In the genomic region with DNA sequence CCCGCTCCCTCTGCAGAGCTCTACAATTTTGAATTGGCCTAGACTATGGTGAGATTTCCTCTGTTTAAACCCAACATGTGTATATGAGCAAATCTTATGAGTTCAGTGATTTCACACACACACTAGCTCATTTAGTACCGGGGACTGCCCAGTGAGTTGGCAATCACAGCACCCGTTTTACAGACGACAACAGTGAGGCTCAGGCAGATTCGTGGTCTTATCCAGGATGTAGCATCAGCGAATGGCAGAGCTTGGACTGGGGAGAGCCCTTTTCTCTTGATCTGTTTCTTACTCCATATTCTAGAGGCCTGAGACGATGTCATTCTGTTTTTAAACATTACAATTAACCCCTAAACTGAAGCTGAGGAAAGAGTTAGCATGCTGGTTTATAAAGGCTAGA, we compare ENCODE assay signal across 18 cellular contexts.
DNase-seq lines count a peak whose midpoint lies in the region; ATAC-seq, FAIRE-seq and TF ChIP-seq lines count a peak whose summit lies in the region.
"Had no signal": no experiment of that assay in that cellular context is flagged by ENCODE, and none has a peak within 500 bp of the region (broad histone marks: within the 10 kb centered on the region; RNA-seq: fewer than 3 reads in every experiment).

No MANE protein-coding gene starts in this region.

- CTCF ChIA-PET in activated CD4-positive, alpha-beta T cell treated with anti-CD3 and anti-CD28 coated beads, Interleukin-2, amount 10 ng/mL, durations not matched to agents 7 days and 5 days (lab: Charles Lee) = interaction anchor here (1.4 to 1.7 kb wide), 4 partner anchors 11 to 213 kb away, joined by 3 to 4 read pairs (median 3); no protein-coding TSS in a partner anchor
- CTCF ChIA-PET in WTC11 (lab: Charles Lee) = no interaction called here

- no peaks in the 10 kb centered on the region for H3K9me2 ChIP-seq in DOHH2 (replicated peaks; ENCODE audit: control insufficient read depth, low read length)

- H3K9me3 ChIP-seq in DOHH2 (ENCODE audit: control insufficient read depth, insufficient read depth, low read length) = peaks cover 5% of the 10 kb centered on the region; the same call in 1 of the 2 replicates
- H3K9me3 ChIP-seq: BE2C, SJCRH30 had no signal

- POLR2A ChIA-PET in activated CD4-positive, alpha-beta T cell treated with anti-CD3 and anti-CD28 coated beads, Interleukin-2, amount 10 ng/mL, durations not matched to agents 7 days and 5 days (lab: Charles Lee) = no interaction called here
- POLR2A ChIA-PET in WTC11 (lab: Charles Lee) = interaction anchor here (0.7 kb wide), 1 partner anchor 19 kb away, joined by 4 read pairs; no protein-coding TSS in a partner anchor

- H3K27me3 ChIP-seq in DOHH2 (ENCODE audit: control insufficient read depth, low read length) (no peaks in the 10 kb centered on the region), bronchial epithelial cell (ENCODE audit: control insufficient read depth, insufficient read depth, low read length) (no peaks in the 10 kb centered on the region)
- H3K27me3 ChIP-seq: BE2C, SJCRH30 had no signal

- H3K4me1 Mint-ChIP-seq in activated CD4-positive, alpha-beta T cell treated with anti-CD3 and anti-CD28 coated beads, Interleukin-2, amount 10 ng/mL, durations not matched to agents 7 days and 5 days = peaks cover 25% of the 10 kb centered on the region
- H3K4me1 Mint-ChIP-seq in WTC11 = peaks cover 25% of the 10 kb centered on the region

- no peaks in the 10 kb centered on the region for H3K79me2 ChIP-seq in DOHH2 (ENCODE audit: control insufficient read depth, low read length)

- no peaks in the 10 kb centered on the region for H4K20me1 ChIP-seq in DOHH2 (ENCODE audit: control insufficient read depth, insufficient read depth, low read depth, low read length)

- H3K4me3 ChIP-seq in DOHH2 (ENCODE audit: low read length) (peak overlapping the region; percentile 68), bronchial epithelial cell (ENCODE audit: low read depth, low read length) (no peak overlapping the region)
- H3K4me3 ChIP-seq: SJCRH30 had no signal

- no peak overlapping the region for H3K4me3 Mint-ChIP-seq in activated CD4-positive, alpha-beta T cell treated with anti-CD3 and anti-CD28 coated beads, Interleukin-2, amount 10 ng/mL, durations not matched to agents 7 days and 5 days
- no peak overlapping the region for H3K4me3 Mint-ChIP-seq in WTC11
- H3K4me3 Mint-ChIP-seq: H9 had no signal

- peaks cover 14% of the 10 kb centered on the region for H3K9me3 Mint-ChIP-seq in activated CD4-positive, alpha-beta T cell treated with anti-CD3 and anti-CD28 coated beads, Interleukin-2, amount 10 ng/mL, durations not matched to agents 7 days and 5 days
- peaks cover 7% of the 10 kb centered on the region for H3K9me3 Mint-ChIP-seq in WTC11

- ATAC-seq in WTC11 = no peak
- no peak for ATAC-seq in GM18868 (IDR thresholded peaks at IDR 0.05; ENCODE audit: unreplicated experiment)
- ATAC-seq: Panc1 had no signal

- TF ChIP-seq CTCF in DOHH2 (IDR thresholded peaks at IDR 0.05; ENCODE audit: low read depth, low read length, poor library complexity, severe bottlenecking) (no peak), WTC11 (IDR thresholded peaks at IDR 0.05) (no peak), bronchial epithelial cell (IDR thresholded peaks at IDR 0.05; ENCODE audit: insufficient read depth, low read length, severe bottlenecking) (no peak)

- FAIRE-seq in bronchial epithelial cell (lab: Jason Lieb, UNC) = peak; percentile 73
- FAIRE-seq: A204.1 had no signal

- peaks cover 16% of the 10 kb centered on the region for H3F3A ChIP-seq in DOHH2 (ENCODE audit: control insufficient read depth, insufficient read depth)

- H3K4me1 ChIP-seq in DOHH2 (ENCODE audit: control insufficient read depth, low read length) = peaks cover 80% of the 10 kb centered on the region
- H3K4me1 ChIP-seq: BE2C had no signal

- H3K36me3 Mint-ChIP-seq in activated CD4-positive, alpha-beta T cell treated with anti-CD3 and anti-CD28 coated beads, Interleukin-2, amount 10 ng/mL, durations not matched to agents 7 days and 5 days (ENCODE audit: low read depth) = peaks cover 15% of the 10 kb centered on the region
- no peaks in the 10 kb centered on the region for H3K36me3 Mint-ChIP-seq in WTC11

- H3K36me3 ChIP-seq in DOHH2 (ENCODE audit: control insufficient read depth, low read length) = peaks cover 3% of the 10 kb centered on the region; the same call in 1 of the 2 replicates
- H3K36me3 ChIP-seq in bronchial epithelial cell (ENCODE audit: control insufficient read depth, insufficient read depth, low read length) = no peaks in the 10 kb centered on the region
- H3K36me3 ChIP-seq: BE2C, SJCRH30 had no signal

- peak overlapping the region; percentile 89 for H3K27ac Mint-ChIP-seq in activated CD4-positive, alpha-beta T cell treated with anti-CD3 and anti-CD28 coated beads, Interleukin-2, amount 10 ng/mL, durations not matched to agents 7 days and 5 days
- 0 out of 2 replicates have a peak overlapping the region, but pooled peaks have one; percentile 20 for H3K27ac Mint-ChIP-seq in WTC11

- peak overlapping the region; percentile 91 for H3K27ac ChIP-seq in DOHH2 (ENCODE audit: low read depth, low read length)
- H3K27ac ChIP-seq: SJCRH30 had no signal

- H3K4me2 ChIP-seq in DOHH2 (ENCODE audit: low read length) = peak overlapping the region; percentile 98

- DNase-seq in activated CD4-positive, alpha-beta T cell treated with anti-CD3 and anti-CD28 coated beads, Interleukin-2, amount 10 ng/mL, durations not matched to agents 7 days and 5 days = no peak
- no peak for DNase-seq in activated CD4-positive, alpha-beta T cell treated with anti-CD3 and anti-CD28 coated beads, Interleukin-2, amount 50 U/mL, for 4 hours
- DNase-seq in WTC11 (ENCODE audit: low spot score) (no peak), bronchial epithelial cell (ENCODE audit: low read depth) (no peak), A172 (ENCODE audit: low spot score) (no peak), NCI-H2196 (lab: John Stamatoyannopoulos, UW; ENCODE audit: unreplicated experiment) (no peak)
- DNase-seq: BE2C; effector memory CD4-positive, alpha-beta T cell; GDM1; H9; NCI-H187 treated with DMSO at 0.1 percent for 48 hours; retina; SJCRH30; stimulated activated CD8-positive, alpha-beta memory T cell treated with anti-CD3 and anti-CD28 coated beads, Interleukin-4, amount 100 ng/mL, for 48 hours had no signal

- H3K27me3 Mint-ChIP-seq in activated CD4-positive, alpha-beta T cell treated with anti-CD3 and anti-CD28 coated beads, Interleukin-2, amount 10 ng/mL, durations not matched to agents 7 days and 5 days = no peaks in the 10 kb centered on the region
- H3K27me3 Mint-ChIP-seq in WTC11 (ENCODE audit: low read depth) = no peaks in the 10 kb centered on the region; the same call in 1 of the 2 replicates

TF ChIP-seq in WTC11, 78 proteins besides CTCF, POLR2A, EP300 and RAD21:
- TF ChIP-seq SOX15 (CRISPR knock-in tag; IDR thresholded peaks at IDR 0.05) = no peak
- TF ChIP-seq CBFB (CRISPR knock-in tag; IDR thresholded peaks at IDR 0.05; ENCODE audit: low read depth) = no peak
- TF ChIP-seq JUN (CRISPR knock-in tag; IDR thresholded peaks at IDR 0.05) = no peak
- no peak for TF ChIP-seq TCF7 (CRISPR knock-in tag; IDR thresholded peaks at IDR 0.05; ENCODE audit: low read depth)
- TF ChIP-seq ZNF671 (CRISPR knock-in tag; IDR thresholded peaks at IDR 0.05) = no peak
- no peak for TF ChIP-seq ZNF396 (CRISPR knock-in tag; IDR thresholded peaks at IDR 0.05; ENCODE audit: borderline replicate concordance)
- no peak for TF ChIP-seq IRF1 (CRISPR knock-in tag; IDR thresholded peaks at IDR 0.05)
- TF ChIP-seq CREM (CRISPR knock-in tag; IDR thresholded peaks at IDR 0.05) = no peak
- TF ChIP-seq USF2 (CRISPR knock-in tag; IDR thresholded peaks at IDR 0.05) = no peak
- no peak for TF ChIP-seq IRF2 (CRISPR knock-in tag; IDR thresholded peaks at IDR 0.05; ENCODE audit: borderline replicate concordance, low read depth)
- no peak for TF ChIP-seq FOXP4 (CRISPR knock-in tag; IDR thresholded peaks at IDR 0.05)
